ENCODE assay signal across 35 cellular contexts in the genomic region with DNA sequence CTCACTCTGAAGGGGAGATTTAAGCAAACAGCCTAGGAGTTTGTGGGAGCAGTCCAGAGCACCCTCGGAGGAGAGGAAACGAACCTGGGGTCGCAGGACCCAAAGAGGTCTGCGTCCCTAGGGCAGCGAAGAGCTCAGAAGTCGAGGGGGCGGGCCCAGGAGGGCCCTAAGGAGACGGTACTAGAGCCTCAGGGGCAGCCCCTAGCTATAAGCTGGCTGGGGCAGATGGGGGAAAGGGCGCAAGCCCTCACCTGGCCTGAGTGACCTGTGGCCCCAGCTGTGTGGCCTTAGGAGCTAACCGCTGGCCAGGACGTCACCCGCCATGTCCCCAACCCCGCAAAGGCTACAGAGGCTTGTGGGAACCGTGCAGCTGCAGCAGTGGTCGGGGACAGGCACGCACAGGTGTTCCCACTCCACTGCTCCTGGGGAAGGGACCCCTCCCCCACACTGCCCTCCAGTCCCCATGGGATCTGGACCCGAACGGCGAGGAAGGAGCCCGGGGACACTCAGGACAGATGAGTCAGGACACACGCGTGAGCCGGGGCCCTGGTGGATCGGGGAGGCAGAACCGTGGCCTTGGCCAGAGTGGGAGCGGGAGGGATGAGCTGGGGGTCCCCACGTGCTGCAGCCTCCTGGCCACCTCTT. TPM values are rescaled to one million over a fixed set of nuclear protein-coding genes. Genes with fewer than 3 reads are reported as not detected.
"Had no signal": no experiment of that assay in that cellular context is flagged by ENCODE, and none has a peak within 500 bp of the region (broad histone marks: within the 10 kb centered on the region; RNA-seq: fewer than 3 reads in every experiment).

No MANE protein-coding gene starts in this region.

- H3K36me3 ChIP-seq: adrenal gland, left lung, right lobe of liver, thoracic aorta, uterus had no signal

- H3K4me1 Mint-ChIP-seq: activated naive CD8-positive, alpha-beta T cell treated with anti-CD3 and anti-CD28 coated beads for 36 hours; neural crest cell; stimulated activated effector memory CD8-positive, alpha-beta T cell treated with anti-CD3 and anti-CD28 coated beads, Interleukin-12 subunit alpha, Interleukin-12 subunit beta, amount 100 ng/mL, for 72 hours had no signal

- H3K27me3 ChIP-seq: adrenal gland, left lung, right lobe of liver, uterus had no signal

- H3K36me3 Mint-ChIP-seq: activated naive CD8-positive, alpha-beta T cell treated with anti-CD3 and anti-CD28 coated beads for 36 hours; naive B cell; stimulated activated effector memory CD8-positive, alpha-beta T cell treated with anti-CD3 and anti-CD28 coated beads, Interleukin-12 subunit alpha, Interleukin-12 subunit beta, amount 100 ng/mL, for 72 hours; type B pancreatic cell had no signal

- DNase-seq: activated CD4-positive, alpha-beta T cell treated with anti-CD3 and anti-CD28 coated beads for 48 hours; activated CD4-positive, alpha-beta T cell treated with anti-CD3 and anti-CD28 coated beads, Interleukin-2, amount 50 U/mL, for 48 hours; activated CD8-positive, alpha-beta memory T cell treated with anti-CD3 and anti-CD28 coated beads for 24 hours; activated effector memory CD4-positive, alpha-beta T cell treated with Interleukin-2 at 50 U/mL for 16 hours; activated naive CD4-positive, alpha-beta T cell treated with Interleukin-2 at 50 U/mL for 16 hours; activated naive CD8-positive, alpha-beta T cell treated with anti-CD3 and anti-CD28 coated beads for 36 hours; adrenal gland; caudate nucleus; foreskin fibroblast; head of caudate nucleus; hypothalamus; mesendoderm; naive B cell; right lobe of liver; stimulated activated CD4-positive, alpha-beta T cell treated with anti-CD3 and anti-CD28 coated beads, Interleukin-4, amount 100 ng/mL, for 24 hours; T-helper 9 cell; uterus had no signal

- H3K4me3 ChIP-seq: adrenal gland, left lung, lung, right lobe of liver, skin epidermis, thoracic aorta, uterus had no signal

- ATAC-seq: activated CD4-positive, CD25-positive, alpha-beta regulatory T cell treated with anti-CD3 and anti-CD28 coated beads, Interleukin-2, amount 50 U/mL, for 24 hours; esophagus mucosa; left lung; stimulated activated effector memory CD8-positive, alpha-beta T cell treated with anti-CD3 and anti-CD28 coated beads, Interleukin-12 subunit alpha, Interleukin-12 subunit beta, amount 100 ng/mL, for 72 hours had no signal

- H3K9me3 ChIP-seq: adrenal gland, left lung, right lobe of liver, thoracic aorta, uterus had no signal

- H3K27ac ChIP-seq: adrenal gland, left lung, right lobe of liver, skin epidermis, thoracic aorta, uterus, VCaP had no signal

- H3K4me3 Mint-ChIP-seq: activated naive CD8-positive, alpha-beta T cell treated with anti-CD3 and anti-CD28 coated beads for 36 hours; neural crest cell; stimulated activated effector memory CD8-positive, alpha-beta T cell treated with anti-CD3 and anti-CD28 coated beads, Interleukin-12 subunit alpha, Interleukin-12 subunit beta, amount 100 ng/mL, for 72 hours; stimulated activated naive CD8-positive, alpha-beta T cell treated with anti-CD3 and anti-CD28 coated beads, Interleukin-15, Interleukin-2, amounts not matched to agents 100 ng/mL and 50 ng/mL, for 24 hours; T-helper 1 cell treated with Interleukin-12 subunit alpha and Interleukin-12 subunit beta and Interleukin-4 antibody, amounts not matched to agents 30 μg/mL and 1 μg/mL, for 36 hours; type B pancreatic cell had no signal

- FAIRE-seq: TTC549 had no signal

- H3K9me3 Mint-ChIP-seq: activated naive CD8-positive, alpha-beta T cell treated with anti-CD3 and anti-CD28 coated beads for 36 hours; neural crest cell; stimulated activated effector memory CD8-positive, alpha-beta T cell treated with anti-CD3 and anti-CD28 coated beads, Interleukin-12 subunit alpha, Interleukin-12 subunit beta, amount 100 ng/mL, for 72 hours; stimulated activated naive CD8-positive, alpha-beta T cell treated with anti-CD3 and anti-CD28 coated beads, Interleukin-15, Interleukin-2, amounts not matched to agents 100 ng/mL and 50 ng/mL, for 24 hours; T-helper 1 cell treated with Interleukin-12 subunit alpha and Interleukin-12 subunit beta and Interleukin-4 antibody, amounts not matched to agents 30 μg/mL and 1 μg/mL, for 36 hours; type B pancreatic cell had no signal

- H3K27me3 Mint-ChIP-seq: activated naive CD8-positive, alpha-beta T cell treated with anti-CD3 and anti-CD28 coated beads for 36 hours; stimulated activated naive CD8-positive, alpha-beta T cell treated with anti-CD3 and anti-CD28 coated beads, Interleukin-15, Interleukin-2, amounts not matched to agents 100 ng/mL and 50 ng/mL, for 24 hours; type B pancreatic cell had no signal

- H3K4me1 ChIP-seq: adrenal gland, left lung, right lobe of liver, uterus had no signal

- H3K27ac Mint-ChIP-seq: activated naive CD8-positive, alpha-beta T cell treated with anti-CD3 and anti-CD28 coated beads for 36 hours; stimulated activated effector memory CD8-positive, alpha-beta T cell treated with anti-CD3 and anti-CD28 coated beads, Interleukin-12 subunit alpha, Interleukin-12 subunit beta, amount 100 ng/mL, for 72 hours; stimulated activated naive CD8-positive, alpha-beta T cell treated with anti-CD3 and anti-CD28 coated beads, Interleukin-15, Interleukin-2, amounts not matched to agents 100 ng/mL and 50 ng/mL, for 24 hours; T-helper 1 cell treated with Interleukin-12 subunit alpha and Interleukin-12 subunit beta and Interleukin-4 antibody, amounts not matched to agents 30 μg/mL and 1 μg/mL, for 36 hours; type B pancreatic cell had no signal

RNA-seq across cellular contexts. Expression of gene CTRB2, which starts 2.0 kb away (rescaled TPM):
- total RNA-seq: activated naive CD8-positive, alpha-beta T cell treated with anti-CD3 and anti-CD28 coated beads for 36 hours; chondrocyte; esophagus mucosa; kidney epithelial cell; left lung; mononuclear cell; neural crest cell; omental fat pad; right lobe of liver; subcutaneous adipose tissue; uterus had no signal

RNA-seq across cellular contexts. Expression of gene CTRB1, which starts 9.8 kb away (rescaled TPM):
- total RNA-seq: activated naive CD8-positive, alpha-beta T cell treated with anti-CD3 and anti-CD28 coated beads for 36 hours; chondrocyte; kidney epithelial cell; left lung; mononuclear cell; neural crest cell; right lobe of liver; subcutaneous adipose tissue; uterus had no signal
